In genomic region chr17:3981455-3981854, GRCh38 we compare ENCODE assay signal across 31 cellular contexts. TPM values are rescaled to one million over a fixed set of nuclear protein-coding genes. Genes with fewer than 3 reads are reported as not detected.
DNase-seq lines count a peak whose midpoint lies in the region; ATAC-seq, FAIRE-seq and TF ChIP-seq lines count a peak whose summit lies in the region.
"Had no signal": no experiment of that assay in that cellular context is flagged by ENCODE, and none has a peak within 500 bp of the region (broad histone marks: within the 10 kb centered on the region; RNA-seq: fewer than 3 reads in every experiment).

No MANE protein-coding gene starts in this region.

- no peaks in the 10 kb centered on the region for H3K27me3 ChIP-seq in right lobe of liver
- H3K27me3 ChIP-seq: brain microvascular endothelial cell, testis, uterus had no signal

- intact Hi-C loops in right lobe of liver (cut with DNase I): no loop called here

- no peak overlapping the region for H3K27ac Mint-ChIP-seq in activated naive CD8-positive, alpha-beta T cell treated with anti-CD3 and anti-CD28 coated beads, Interleukin-2, amount 10 ng/mL, durations not matched to agents 7 days and 5 days
- no peak overlapping the region for H3K27ac Mint-ChIP-seq in activated naive CD8-positive, alpha-beta T cell treated with anti-CD3 and anti-CD28 coated beads for 36 hours
- H3K27ac Mint-ChIP-seq in chondrocyte (ENCODE audit: unreplicated experiment): no peak overlapping the region
- H3K27ac Mint-ChIP-seq: activated T-cell treated with anti-CD3 and anti-CD28 coated beads, Interleukin-2, amount 50 U/mL, for 24 hours; progenitor cell of endocrine pancreas had no signal

- TF ChIP-seq CTCF in chondrocyte (IDR thresholded peaks at IDR 0.05): no peak
- no peak for TF ChIP-seq CTCF in right lobe of liver (IDR thresholded peaks at IDR 0.05)

- H3K9me3 Mint-ChIP-seq in activated naive CD8-positive, alpha-beta T cell treated with anti-CD3 and anti-CD28 coated beads, Interleukin-2, amount 10 ng/mL, durations not matched to agents 7 days and 5 days: no peaks in the 10 kb centered on the region
- H3K9me3 Mint-ChIP-seq in activated naive CD8-positive, alpha-beta T cell treated with anti-CD3 and anti-CD28 coated beads for 36 hours: no peaks in the 10 kb centered on the region
- H3K9me3 Mint-ChIP-seq in chondrocyte (ENCODE audit: low read depth): peaks cover 7% of the 10 kb centered on the region
- H3K9me3 Mint-ChIP-seq: activated T-cell treated with anti-CD3 and anti-CD28 coated beads, Interleukin-2, amount 50 U/mL, for 24 hours had no signal

- H3K4me1 Mint-ChIP-seq in activated naive CD8-positive, alpha-beta T cell treated with anti-CD3 and anti-CD28 coated beads, Interleukin-2, amount 10 ng/mL, durations not matched to agents 7 days and 5 days: peaks cover 12% of the 10 kb centered on the region
- no peaks in the 10 kb centered on the region for H3K4me1 Mint-ChIP-seq in activated naive CD8-positive, alpha-beta T cell treated with anti-CD3 and anti-CD28 coated beads for 36 hours
- peaks cover 18% of the 10 kb centered on the region for H3K4me1 Mint-ChIP-seq in chondrocyte (ENCODE audit: low read depth)

- H3K4me1 ChIP-seq in right lobe of liver: peaks cover 0 to 16% (median 8%) of the 10 kb centered on the region in 4 donors
- H3K4me1 ChIP-seq: uterus had no signal

- no peak overlapping the region for H3K4me3 ChIP-seq in right lobe of liver
- H3K4me3 ChIP-seq: GM23248, PC-9, testis, uterus had no signal

- no peak for ATAC-seq in activated naive CD8-positive, alpha-beta T cell treated with anti-CD3 and anti-CD28 coated beads, Interleukin-2, amount 10 ng/mL, durations not matched to agents 7 days and 5 days (ENCODE audit: low read depth)
- ATAC-seq in right lobe of liver (no peak), GM21447 (IDR thresholded peaks at IDR 0.05; ENCODE audit: unreplicated experiment) (no peak)
- no peak for ATAC-seq in activated CD4-positive, CD25-positive, alpha-beta regulatory T cell treated with anti-CD3 and anti-CD28 coated beads, Interleukin-2, amount 50 U/mL, for 24 hours
- ATAC-seq: sciatic nerve; stimulated activated naive CD8-positive, alpha-beta T cell treated with anti-CD3 and anti-CD28 coated beads, Interleukin-15, Interleukin-2, amounts not matched to agents 100 U/mL and 50 U/mL, for 24 hours had no signal

- FAIRE-seq in HTR-8/SVneo (lab: Jason Lieb, UNC): no peak
- FAIRE-seq: A204.1 had no signal

- H3K36me3 Mint-ChIP-seq in activated naive CD8-positive, alpha-beta T cell treated with anti-CD3 and anti-CD28 coated beads, Interleukin-2, amount 10 ng/mL, durations not matched to agents 7 days and 5 days: no peaks in the 10 kb centered on the region
- no peaks in the 10 kb centered on the region for H3K36me3 Mint-ChIP-seq in activated naive CD8-positive, alpha-beta T cell treated with anti-CD3 and anti-CD28 coated beads for 36 hours
- H3K36me3 Mint-ChIP-seq in chondrocyte (ENCODE audit: low read depth): peaks cover 5% of the 10 kb centered on the region
- H3K36me3 Mint-ChIP-seq: CD4-positive, CD25-positive, alpha-beta regulatory T cell had no signal

- no peak for TF ChIP-seq POLR2A in right lobe of liver (IDR thresholded peaks at IDR 0.05)

- no peak overlapping the region for H3K4me3 Mint-ChIP-seq in activated naive CD8-positive, alpha-beta T cell treated with anti-CD3 and anti-CD28 coated beads, Interleukin-2, amount 10 ng/mL, durations not matched to agents 7 days and 5 days
- H3K4me3 Mint-ChIP-seq in activated naive CD8-positive, alpha-beta T cell treated with anti-CD3 and anti-CD28 coated beads for 36 hours: no peak overlapping the region
- H3K4me3 Mint-ChIP-seq in chondrocyte (ENCODE audit: unreplicated experiment): no peak overlapping the region
- H3K4me3 Mint-ChIP-seq: activated T-cell treated with anti-CD3 and anti-CD28 coated beads, Interleukin-2, amount 50 U/mL, for 24 hours; CD4-positive, CD25-positive, alpha-beta regulatory T cell had no signal

- peak; percentile 10 for DNase-seq in activated naive CD8-positive, alpha-beta T cell treated with anti-CD3 and anti-CD28 coated beads, Interleukin-2, amount 10 ng/mL, durations not matched to agents 7 days and 5 days
- no peak for DNase-seq in activated naive CD8-positive, alpha-beta T cell treated with anti-CD3 and anti-CD28 coated beads for 36 hours
- peak; percentile 65 for DNase-seq in chondrocyte (ENCODE audit: low spot score)
- DNase-seq in right lobe of liver: peak; percentile 4 to 49 (median 39)
- DNase-seq in NCI-H128 (lab: John Stamatoyannopoulos, UW; ENCODE audit: unreplicated experiment): no peak
- no peak for DNase-seq in HTR-8/SVneo (ENCODE audit: insufficient read length, low spot score)
- DNase-seq: activated CD4-positive, alpha-beta T cell treated with anti-CD3 and anti-CD28 coated beads for 1 hour; activated naive CD4-positive, alpha-beta T cell; activated T-cell treated with anti-CD3 and anti-CD28 coated beads, Interleukin-2, amount 50 U/mL, for 24 hours; brain microvascular endothelial cell; CD4-positive, CD25-positive, alpha-beta regulatory T cell; effector CD4-positive, alpha-beta T cell; GM23248; kidney glomerular epithelial cell; NCI-H1048; NCI-H1930; NCI-H526; PC-9; SHP77 treated with DMSO at 0.1 percent for 48 hours; stimulated activated CD4-positive, alpha-beta T cell treated with anti-CD3 and anti-CD28 coated beads, Interleukin-15, amount 100 ng/mL, for 24 hours; stimulated activated naive CD8-positive, alpha-beta T cell treated with anti-CD3 and anti-CD28 coated beads, Interleukin-15, Interleukin-2, amounts not matched to agents 100 U/mL and 50 U/mL, for 24 hours; testis; uterus had no signal

- WGBS in right lobe of liver (ENCODE audit: insufficient coverage, low coverage, low lambda C conversion rate, missing lambda C conversion rate): 88% methylated on average over 11 of the region's 23 CpGs

- no peaks in the 10 kb centered on the region for H3K9me3 ChIP-seq in right lobe of liver
- H3K9me3 ChIP-seq: neutrophil, testis, uterus had no signal

- POLR2A ChIA-PET in activated naive CD8-positive, alpha-beta T cell treated with anti-CD3 and anti-CD28 coated beads, Interleukin-2, amount 10 ng/mL, durations not matched to agents 7 days and 5 days (lab: Charles Lee): no interaction called here

- no peak overlapping the region for H3K27ac ChIP-seq in right lobe of liver
- H3K27ac ChIP-seq: brain microvascular endothelial cell, epithelial cell of prostate, GM23248, HL-60, neutrophil, PC-9, testis, uterus had no signal

- no peaks in the 10 kb centered on the region for H3K36me3 ChIP-seq in right lobe of liver
- H3K36me3 ChIP-seq: brain microvascular endothelial cell, neutrophil, uterus had no signal

- no peaks in the 10 kb centered on the region for H3K27me3 Mint-ChIP-seq in activated naive CD8-positive, alpha-beta T cell treated with anti-CD3 and anti-CD28 coated beads, Interleukin-2, amount 10 ng/mL, durations not matched to agents 7 days and 5 days
- H3K27me3 Mint-ChIP-seq in activated naive CD8-positive, alpha-beta T cell treated with anti-CD3 and anti-CD28 coated beads for 36 hours: no peaks in the 10 kb centered on the region
- no peaks in the 10 kb centered on the region for H3K27me3 Mint-ChIP-seq in chondrocyte (ENCODE audit: low read depth)
- H3K27me3 Mint-ChIP-seq: activated T-cell treated with anti-CD3 and anti-CD28 coated beads, Interleukin-2, amount 50 U/mL, for 24 hours; CD4-positive, CD25-positive, alpha-beta regulatory T cell had no signal

RNA-seq across cellular contexts. Expression of gene ATP2A3, which starts 17.2 kb away (rescaled TPM):
- 100 to 1,000 TPM; 289 to 297 TPM for total RNA-seq in activated naive CD8-positive, alpha-beta T cell treated with anti-CD3 and anti-CD28 coated beads, Interleukin-2, amount 10 ng/mL, durations not matched to agents 7 days and 5 days
- 10 to 100 TPM; 85.7 to 89.9 TPM for total RNA-seq in activated naive CD8-positive, alpha-beta T cell treated with anti-CD3 and anti-CD28 coated beads for 36 hours
- total RNA-seq in chondrocyte (0.53 to 1.7 TPM (median 1.5 TPM) in 3 replicates), right lobe of liver (1 to 10 TPM; 1.5 to 4.3 (median 2.3) TPM)

Comparison
In these comparisons a context has a peak if more than half of its experiments do, and no peak if none do; other contexts are left out.
1. DNase-seq: peak in activated naive CD8-positive, alpha-beta T cell treated with anti-CD3 and anti-CD28 coated beads, Interleukin-2, amount 10 ng/mL, durations not matched to agents 7 days and 5 days (single experiment), chondrocyte (single experiment) and right lobe of liver (3 of 3); none in activated naive CD8-positive, alpha-beta T cell treated with anti-CD3 and anti-CD28 coated beads for 36 hours (single experiment), NCI-H128 (single experiment) and HTR-8/SVneo (single experiment).
2. RNA of gene ATP2A3, which starts 17.2 kb away (total RNA-seq): 289 to 297 TPM in activated naive CD8-positive, alpha-beta T cell treated with anti-CD3 and anti-CD28 coated beads, Interleukin-2, amount 10 ng/mL, durations not matched to agents 7 days and 5 days and 85.7 to 89.9 TPM in activated naive CD8-positive, alpha-beta T cell treated with anti-CD3 and anti-CD28 coated beads for 36 hours; 1.5 to 4.3 TPM in right lobe of liver and 0.53 to 1.7 TPM in chondrocyte; every median in the first group is over 10 times any median in the second.